Comparison of ENCODE assay signal across 8 cellular contexts in the genomic region with DNA sequence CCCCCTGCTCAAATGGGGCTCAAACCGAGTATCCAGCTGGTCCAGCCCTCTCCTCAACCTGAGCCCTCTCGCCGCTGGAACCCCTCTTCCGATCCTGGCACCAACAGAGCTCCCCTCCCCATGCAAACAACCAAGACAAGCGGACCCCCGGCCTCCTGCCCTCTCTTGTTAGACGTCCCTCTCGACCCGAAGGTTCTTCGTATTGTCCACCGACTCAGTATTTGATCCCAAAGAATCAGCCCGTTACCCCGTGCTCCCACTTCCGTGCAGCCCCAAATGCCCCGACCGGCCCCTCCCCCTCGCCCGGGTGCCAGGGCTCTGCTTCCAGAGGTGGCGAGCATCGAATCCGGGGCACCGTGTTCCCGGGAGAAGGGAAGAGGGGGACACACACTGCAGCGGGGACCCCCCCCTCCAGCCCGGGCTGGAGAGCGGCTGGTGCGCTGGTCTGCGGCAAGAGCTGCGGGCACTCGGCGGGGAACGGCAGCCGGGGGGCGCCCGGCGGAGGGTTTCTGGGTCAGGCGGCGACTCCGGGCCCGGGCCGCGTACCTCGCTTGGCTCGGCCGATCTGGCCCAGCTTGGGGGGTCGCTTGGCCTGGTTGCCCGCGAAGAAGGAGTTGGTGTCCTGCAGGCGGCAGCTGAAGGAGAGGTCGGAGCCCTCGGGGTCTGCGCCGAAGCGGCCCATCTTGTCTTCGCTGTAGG. TPM values are rescaled to one million over a fixed set of nuclear protein-coding genes. Genes with fewer than 3 reads are reported as not detected.
DNase-seq lines count a peak whose midpoint lies in the region; ATAC-seq and TF ChIP-seq lines count a peak whose summit lies in the region.

No MANE protein-coding gene starts in this region.

- H3K27ac Mint-ChIP-seq in activated T-helper 2 cell treated with anti-CD3 and anti-CD28 coated beads, Interferon-gamma antibody, Interleukin-2, Interleukin-4, amounts not matched to agents 10 μg/mL and 5 μg/mL and 100 μg/mL, durations not matched to agents 14 hours and 24 hours and 36 hours, result no peak overlapping the region

- DNase-seq in AG10803 (ENCODE audit: low read depth) (no peak), HAP-1 (ENCODE audit: low spot score in 2 of 2) (peak in 1 of 2 experiments; percentile 34), left kidney (ENCODE audit: low read depth, low spot score) (peak; percentile 10), vagina (ENCODE audit: extremely low spot score in 2 of 2) (no peak), foreskin melanocyte (no peak), NCI-H2029 treated with DMSO at 0.1 percent for 48 hours (lab: John Stamatoyannopoulos, UW) (no peak)
- DNase-seq in activated T-helper 2 cell treated with anti-CD3 and anti-CD28 coated beads, Interferon-gamma antibody, Interleukin-2, Interleukin-4, amounts not matched to agents 10 μg/mL and 5 μg/mL and 100 μg/mL, durations not matched to agents 14 hours and 24 hours and 36 hours (ENCODE audit: low spot score), result no peak

- in situ Hi-C loops in HAP-1 (cut with MboI; ENCODE audit: low sequenced_read_pairs), result no loop called here

- H3K27me3 Mint-ChIP-seq in activated T-helper 2 cell treated with anti-CD3 and anti-CD28 coated beads, Interferon-gamma antibody, Interleukin-2, Interleukin-4, amounts not matched to agents 10 μg/mL and 5 μg/mL and 100 μg/mL, durations not matched to agents 14 hours and 24 hours and 36 hours (ENCODE audit: low read depth), result peaks cover 42% of the 10 kb centered on the region

- TF ChIP-seq CTCF in AG10803 (conservative IDR thresholded peaks at IDR 0.05; ENCODE audit: low read length) (no peak), vagina (IDR thresholded peaks at IDR 0.05) (no peak)

- H3K27me3 ChIP-seq in HAP-1 (ENCODE audit: low read depth) (peaks cover 13% of the 10 kb centered on the region), vagina (peaks cover 9% of the 10 kb centered on the region)

- H3K4me1 ChIP-seq in HAP-1, result peaks cover 8% of the 10 kb centered on the region
- H3K4me1 ChIP-seq in vagina, result peaks cover 24% of the 10 kb centered on the region

- H3K9me3 ChIP-seq in HAP-1, result no peaks in the 10 kb centered on the region
- H3K9me3 ChIP-seq in vagina, result no peaks in the 10 kb centered on the region

- H3K9me3 Mint-ChIP-seq in activated T-helper 2 cell treated with anti-CD3 and anti-CD28 coated beads, Interferon-gamma antibody, Interleukin-2, Interleukin-4, amounts not matched to agents 10 μg/mL and 5 μg/mL and 100 μg/mL, durations not matched to agents 14 hours and 24 hours and 36 hours, result no peaks in the 10 kb centered on the region

- H3K27ac ChIP-seq in vagina, result no peak overlapping the region

- peaks cover 9% of the 10 kb centered on the region for H3K36me3 Mint-ChIP-seq in activated T-helper 2 cell treated with anti-CD3 and anti-CD28 coated beads, Interferon-gamma antibody, Interleukin-2, Interleukin-4, amounts not matched to agents 10 μg/mL and 5 μg/mL and 100 μg/mL, durations not matched to agents 14 hours and 24 hours and 36 hours (ENCODE audit: low read depth)

- ATAC-seq in HG02970 (IDR thresholded peaks at IDR 0.05; ENCODE audit: low FRiP score, unreplicated experiment), result no peak

- H3K4me3 Mint-ChIP-seq in activated T-helper 2 cell treated with anti-CD3 and anti-CD28 coated beads, Interferon-gamma antibody, Interleukin-2, Interleukin-4, amounts not matched to agents 10 μg/mL and 5 μg/mL and 100 μg/mL, durations not matched to agents 14 hours and 24 hours and 36 hours (ENCODE audit: low read depth), result peak overlapping the region; percentile 72

- peaks cover 14% of the 10 kb centered on the region for H3K4me1 Mint-ChIP-seq in activated T-helper 2 cell treated with anti-CD3 and anti-CD28 coated beads, Interferon-gamma antibody, Interleukin-2, Interleukin-4, amounts not matched to agents 10 μg/mL and 5 μg/mL and 100 μg/mL, durations not matched to agents 14 hours and 24 hours and 36 hours (ENCODE audit: low read depth)

- H3K36me3 ChIP-seq in HAP-1 (replicated peaks) (no peaks in the 10 kb centered on the region), vagina (peaks cover 0 to 5% of the 10 kb centered on the region in 2 donors)

- intact Hi-C loops in activated T-helper 2 cell treated with anti-CD3 and anti-CD28 coated beads, Interferon-gamma antibody, Interleukin-2, Interleukin-4, amounts not matched to agents 10 μg/mL and 5 μg/mL and 100 μg/mL, durations not matched to agents 14 hours and 24 hours and 36 hours (cut with micrococcal nuclease), result loop anchor here (1.0 kb wide), 1 partner anchor 10 kb away; no protein-coding TSS in a partner anchor
- intact Hi-C loops in vagina (cut with DNase I), result no loop called here

- no peak for TF ChIP-seq POLR2A in vagina (IDR thresholded peaks at IDR 0.05)

- H3K4me3 ChIP-seq in AG10803 (ENCODE audit: low read length) (peak overlapping the region; percentile 46), HAP-1 (peak overlapping the region; percentile 37), vagina (peak overlapping the region; percentile 36 to 49)

RNA-seq across cellular contexts. Expression of a gene that starts 0.6 kb away (rescaled TPM):
- 0.18 TPM in 1 of 2 replicates, not detected in the other for total RNA-seq in activated T-helper 2 cell treated with anti-CD3 and anti-CD28 coated beads, Interferon-gamma antibody, Interleukin-2, Interleukin-4, amounts not matched to agents 10 μg/mL and 5 μg/mL and 100 μg/mL, durations not matched to agents 14 hours and 24 hours and 36 hours
- total RNA-seq in vagina, result not detected

RNA-seq across cellular contexts. Expression of a gene that starts 11.2 kb away (rescaled TPM):
- total RNA-seq in activated T-helper 2 cell treated with anti-CD3 and anti-CD28 coated beads, Interferon-gamma antibody, Interleukin-2, Interleukin-4, amounts not matched to agents 10 μg/mL and 5 μg/mL and 100 μg/mL, durations not matched to agents 14 hours and 24 hours and 36 hours, result 9.5 and 10.6 TPM in 2 replicates
- total RNA-seq in vagina, result 5.6 TPM

RNA-seq across cellular contexts. Expression of a gene that starts 12.0 kb away (rescaled TPM):
- 64.0 and 66.6 TPM in 2 replicates for total RNA-seq in activated T-helper 2 cell treated with anti-CD3 and anti-CD28 coated beads, Interferon-gamma antibody, Interleukin-2, Interleukin-4, amounts not matched to agents 10 μg/mL and 5 μg/mL and 100 μg/mL, durations not matched to agents 14 hours and 24 hours and 36 hours
- total RNA-seq in vagina, result 58.2 TPM

RNA-seq across cellular contexts. Expression of a gene that starts 15.1 kb away (rescaled TPM):
- not detected in 2 replicates for total RNA-seq in activated T-helper 2 cell treated with anti-CD3 and anti-CD28 coated beads, Interferon-gamma antibody, Interleukin-2, Interleukin-4, amounts not matched to agents 10 μg/mL and 5 μg/mL and 100 μg/mL, durations not matched to agents 14 hours and 24 hours and 36 hours
- total RNA-seq in vagina, result 1.7 TPM

RNA-seq across cellular contexts. Expression of a gene that starts 31.3 kb away (rescaled TPM):
- total RNA-seq in activated T-helper 2 cell treated with anti-CD3 and anti-CD28 coated beads, Interferon-gamma antibody, Interleukin-2, Interleukin-4, amounts not matched to agents 10 μg/mL and 5 μg/mL and 100 μg/mL, durations not matched to agents 14 hours and 24 hours and 36 hours, result 0.11 TPM in 1 of 2 replicates, not detected in the other
- 0.98 TPM for total RNA-seq in vagina
